Comparison of ENCODE assay signal across 21 cellular contexts in genomic region chr17:80848449-80849102, GRCh38.
A peak's percentile ranks its signal among the peaks of the same experiment; 100 is the strongest.
DNase-seq lines count a peak whose midpoint lies in the region; ATAC-seq and TF ChIP-seq lines count a peak whose summit lies in the region.
"Had no signal": no experiment of that assay in that cellular context is flagged by ENCODE, and none has a peak within 500 bp of the region (broad histone marks: within the 10 kb centered on the region; RNA-seq: fewer than 3 reads in every experiment).

No MANE protein-coding gene starts in this region.

- CTCF ChIA-PET in activated CD4-positive, alpha-beta T cell treated with anti-CD3 and anti-CD28 coated beads for 36 hours (lab: Charles Lee) = interaction anchor here (1.1 kb wide), 1 partner anchor 30 kb away, joined by 4 read pairs; no protein-coding TSS in a partner anchor
- CTCF ChIA-PET in CD8-positive, alpha-beta T cell (lab: Charles Lee) = interaction anchor here (1.0 kb wide), 1 partner anchor 24 kb away, joined by 4 read pairs; no protein-coding TSS in a partner anchor
- CTCF ChIA-PET in naive thymus-derived CD4-positive, alpha-beta T cell (lab: Charles Lee) = no interaction called here

- intact Hi-C loops in activated CD4-positive, alpha-beta T cell treated with anti-CD3 and anti-CD28 coated beads for 36 hours (cut with DNase I, micrococcal nuclease) = no loop called here
- intact Hi-C loops in CD8-positive, alpha-beta T cell (cut with DNase I, micrococcal nuclease) = no loop called here
- intact Hi-C loops in naive thymus-derived CD4-positive, alpha-beta T cell (cut with micrococcal nuclease) = no loop called here

- no peaks in the 10 kb centered on the region for H3K36me3 ChIP-seq in CD8-positive, alpha-beta T cell (ENCODE audit: insufficient read depth, low read length)
- peaks cover 0 to 4% (median 0%) of the 10 kb centered on the region in 3 experiments for H3K36me3 ChIP-seq in naive thymus-derived CD4-positive, alpha-beta T cell (ENCODE audit: control insufficient read depth in 2 of 3, insufficient read depth in 3 of 3, low read length in 3 of 3)

- no peak for ATAC-seq in activated CD4-positive, alpha-beta T cell treated with anti-CD3 and anti-CD28 coated beads for 36 hours
- ATAC-seq in CD8-positive, alpha-beta T cell = no peak
- no peak for ATAC-seq in activated T-helper 17 cell treated with anti-CD3 and anti-CD28 coated beads, Interleukin-2, amount 50 U/mL, for 72 hours (replicated peaks)
- ATAC-seq in naive thymus-derived CD4-positive, alpha-beta T cell = no peak
- ATAC-seq: A549; Panc1; stimulated activated naive B cell treated with anti-CD40 and anti-IgM and Interleukin-4, amounts not matched to agents 10 μg/mL and 1 μg/mL and 100 μg/mL, for 72 hours had no signal

- H3K4me1 ChIP-seq in CD8-positive, alpha-beta T cell (ENCODE audit: insufficient read depth, low read length) = peaks cover 29% of the 10 kb centered on the region
- H3K4me1 ChIP-seq in naive thymus-derived CD4-positive, alpha-beta T cell (ENCODE audit: control insufficient read depth in 2 of 2, insufficient read depth in 2 of 2, low read length in 2 of 2) = peaks cover 15 to 50% of the 10 kb centered on the region in 2 donors

- H3K27ac ChIP-seq in CD8-positive, alpha-beta T cell (ENCODE audit: low read depth, low read length) = peak overlapping the region; percentile 3
- peak overlapping the region; percentile 77 for H3K27ac ChIP-seq in naive thymus-derived CD4-positive, alpha-beta T cell (ENCODE audit: low read depth, low read length)
- no peak overlapping the region for H3K27ac ChIP-seq in substantia nigra (ENCODE audit: low read depth, low read length, poor library complexity, severe bottlenecking)
- H3K27ac ChIP-seq: A549, KMS-11 had no signal

- no peak for TF ChIP-seq CTCF in CD8-positive, alpha-beta T cell (IDR thresholded peaks at IDR 0.05)

- no peaks in the 10 kb centered on the region for H3K9me3 ChIP-seq in CD8-positive, alpha-beta T cell (ENCODE audit: low read length)
- H3K9me3 ChIP-seq in naive thymus-derived CD4-positive, alpha-beta T cell (ENCODE audit: control insufficient read depth in 2 of 3, low read length in 3 of 3) = no peaks in the 10 kb centered on the region
- H3K9me3 ChIP-seq: A549 had no signal

- POLR2A ChIA-PET in activated CD4-positive, alpha-beta T cell treated with anti-CD3 and anti-CD28 coated beads for 36 hours (lab: Charles Lee) = interaction anchor here (2.2 kb wide), 1 partner anchor 8 kb away, joined by 8 read pairs; no protein-coding TSS in a partner anchor
- POLR2A ChIA-PET in CD8-positive, alpha-beta T cell (lab: Charles Lee) = no interaction called here
- POLR2A ChIA-PET in naive thymus-derived CD4-positive, alpha-beta T cell (lab: Charles Lee) = interaction anchor here (0.7 to 3.1 kb wide), 8 partner anchors 9 to 394 kb away, joined by 3 to 15 read pairs (median 4); no protein-coding TSS in a partner anchor

- DNase-seq in activated CD4-positive, alpha-beta T cell treated with anti-CD3 and anti-CD28 coated beads for 36 hours = no peak
- no peak for DNase-seq in activated CD4-positive, alpha-beta T cell treated with anti-CD3 and anti-CD28 coated beads for 1 hour
- no peak for DNase-seq in CD8-positive, alpha-beta T cell
- DNase-seq in naive thymus-derived CD4-positive, alpha-beta T cell = no peak
- no peak for DNase-seq in NCI-H2196 treated with DMSO at 0.1 percent for 48 hours (lab: John Stamatoyannopoulos, UW; ENCODE audit: unreplicated experiment)
- DNase-seq in NOMO-1 treated with dmso at 0.1 percent for 144 hours (lab: John Stamatoyannopoulos, UW; ENCODE audit: unreplicated experiment) = no peak
- no peak for DNase-seq in substantia nigra (lab: John Stamatoyannopoulos, UW)
- DNase-seq: C1 segment of cervical spinal cord; caudate nucleus; DMS53; effector CD8-positive, alpha-beta T cell; islet precursor cell; mesenchymal stem cell; NCI-H2171 treated with DMSO at 0.1 percent for 48 hours; NCI-H82; stimulated activated naive B cell treated with anti-CD40 and anti-IgM and Interleukin-4, amounts not matched to agents 10 μg/mL and 1 μg/mL and 100 μg/mL, for 72 hours had no signal

- peaks cover 58% of the 10 kb centered on the region for H3K36me3 Mint-ChIP-seq in activated CD4-positive, alpha-beta T cell treated with anti-CD3 and anti-CD28 coated beads for 36 hours (ENCODE audit: low read depth)
- peaks cover 32% of the 10 kb centered on the region for H3K36me3 Mint-ChIP-seq in CD8-positive, alpha-beta T cell
- H3K36me3 Mint-ChIP-seq in activated T-helper 17 cell treated with anti-CD3 and anti-CD28 coated beads, Interleukin-2, amount 50 U/mL, for 72 hours (ENCODE audit: low read depth) = peaks cover 43% of the 10 kb centered on the region
- H3K36me3 Mint-ChIP-seq in naive thymus-derived CD4-positive, alpha-beta T cell = peaks cover 0 to 53% (median 8%) of the 10 kb centered on the region in 5 donors

- H3K4me1 Mint-ChIP-seq in activated CD4-positive, alpha-beta T cell treated with anti-CD3 and anti-CD28 coated beads for 36 hours = peaks cover 49% of the 10 kb centered on the region
- peaks cover 42% of the 10 kb centered on the region for H3K4me1 Mint-ChIP-seq in CD8-positive, alpha-beta T cell (ENCODE audit: low read depth)
- H3K4me1 Mint-ChIP-seq in activated T-helper 17 cell treated with anti-CD3 and anti-CD28 coated beads, Interleukin-2, amount 50 U/mL, for 72 hours = peaks cover 26% of the 10 kb centered on the region
- H3K4me1 Mint-ChIP-seq in naive thymus-derived CD4-positive, alpha-beta T cell = peaks cover 35 to 69% (median 68%) of the 10 kb centered on the region in 7 donors

- no peak overlapping the region for H3K4me3 Mint-ChIP-seq in activated CD4-positive, alpha-beta T cell treated with anti-CD3 and anti-CD28 coated beads for 36 hours
- H3K4me3 Mint-ChIP-seq in CD8-positive, alpha-beta T cell = peak overlapping the region; percentile 63
- peak overlapping the region; percentile 65 for H3K4me3 Mint-ChIP-seq in activated T-helper 17 cell treated with anti-CD3 and anti-CD28 coated beads, Interleukin-2, amount 50 U/mL, for 72 hours
- H3K4me3 Mint-ChIP-seq in naive thymus-derived CD4-positive, alpha-beta T cell = peak overlapping the region in 8 of 10 donors; percentile 12 to 88 (median 80)
- H3K4me3 Mint-ChIP-seq: neural crest cell; stimulated activated naive B cell treated with anti-CD40 and anti-IgM and Interleukin-4, amounts not matched to agents 10 μg/mL and 1 μg/mL and 100 μg/mL, for 72 hours had no signal

- H3K27me3 ChIP-seq in CD8-positive, alpha-beta T cell (ENCODE audit: insufficient read depth, low read length) = no peaks in the 10 kb centered on the region
- no peaks in the 10 kb centered on the region for H3K27me3 ChIP-seq in naive thymus-derived CD4-positive, alpha-beta T cell (ENCODE audit: control insufficient read depth in 2 of 2, insufficient read depth in 2 of 2, low read length in 2 of 2)

- peak overlapping the region; percentile 93 for H3K27ac Mint-ChIP-seq in activated CD4-positive, alpha-beta T cell treated with anti-CD3 and anti-CD28 coated beads for 36 hours
- H3K27ac Mint-ChIP-seq in CD8-positive, alpha-beta T cell = peak overlapping the region; percentile 81
- H3K27ac Mint-ChIP-seq in activated T-helper 17 cell treated with anti-CD3 and anti-CD28 coated beads, Interleukin-2, amount 50 U/mL, for 72 hours = peak overlapping the region; percentile 85
- peak overlapping the region; percentile 61 to 97 (median 94) for H3K27ac Mint-ChIP-seq in naive thymus-derived CD4-positive, alpha-beta T cell
- H3K27ac Mint-ChIP-seq: stimulated activated naive B cell treated with anti-CD40 and anti-IgM and Interleukin-4, amounts not matched to agents 10 μg/mL and 1 μg/mL and 100 μg/mL, for 72 hours had no signal

- no peak overlapping the region for H3K4me3 ChIP-seq in CD8-positive, alpha-beta T cell (ENCODE audit: low read depth, low read length)
- no peak overlapping the region for H3K4me3 ChIP-seq in naive thymus-derived CD4-positive, alpha-beta T cell (ENCODE audit: low read length)
- H3K4me3 ChIP-seq: A549 had no signal

- no peaks in the 10 kb centered on the region for H3K27me3 Mint-ChIP-seq in activated CD4-positive, alpha-beta T cell treated with anti-CD3 and anti-CD28 coated beads for 36 hours
- H3K27me3 Mint-ChIP-seq in CD8-positive, alpha-beta T cell (ENCODE audit: low read depth) = no peaks in the 10 kb centered on the region
- H3K27me3 Mint-ChIP-seq in activated T-helper 17 cell treated with anti-CD3 and anti-CD28 coated beads, Interleukin-2, amount 50 U/mL, for 72 hours = no peaks in the 10 kb centered on the region
- H3K27me3 Mint-ChIP-seq in naive thymus-derived CD4-positive, alpha-beta T cell = no peaks in the 10 kb centered on the region
- H3K27me3 Mint-ChIP-seq: stimulated activated naive B cell treated with anti-CD40 and anti-IgM and Interleukin-4, amounts not matched to agents 10 μg/mL and 1 μg/mL and 100 μg/mL, for 72 hours had no signal

- no peaks in the 10 kb centered on the region for H3K9me3 Mint-ChIP-seq in activated CD4-positive, alpha-beta T cell treated with anti-CD3 and anti-CD28 coated beads for 36 hours (ENCODE audit: low read depth)
- no peaks in the 10 kb centered on the region for H3K9me3 Mint-ChIP-seq in CD8-positive, alpha-beta T cell
- no peaks in the 10 kb centered on the region for H3K9me3 Mint-ChIP-seq in activated T-helper 17 cell treated with anti-CD3 and anti-CD28 coated beads, Interleukin-2, amount 50 U/mL, for 72 hours
- peaks cover 0 to 4% (median 0%) of the 10 kb centered on the region in 11 donors for H3K9me3 Mint-ChIP-seq in naive thymus-derived CD4-positive, alpha-beta T cell
- H3K9me3 Mint-ChIP-seq: neural crest cell; stimulated activated naive B cell treated with anti-CD40 and anti-IgM and Interleukin-4, amounts not matched to agents 10 μg/mL and 1 μg/mL and 100 μg/mL, for 72 hours had no signal
